Comparison of ENCODE assay signal across 8 cellular contexts in the genomic region with DNA sequence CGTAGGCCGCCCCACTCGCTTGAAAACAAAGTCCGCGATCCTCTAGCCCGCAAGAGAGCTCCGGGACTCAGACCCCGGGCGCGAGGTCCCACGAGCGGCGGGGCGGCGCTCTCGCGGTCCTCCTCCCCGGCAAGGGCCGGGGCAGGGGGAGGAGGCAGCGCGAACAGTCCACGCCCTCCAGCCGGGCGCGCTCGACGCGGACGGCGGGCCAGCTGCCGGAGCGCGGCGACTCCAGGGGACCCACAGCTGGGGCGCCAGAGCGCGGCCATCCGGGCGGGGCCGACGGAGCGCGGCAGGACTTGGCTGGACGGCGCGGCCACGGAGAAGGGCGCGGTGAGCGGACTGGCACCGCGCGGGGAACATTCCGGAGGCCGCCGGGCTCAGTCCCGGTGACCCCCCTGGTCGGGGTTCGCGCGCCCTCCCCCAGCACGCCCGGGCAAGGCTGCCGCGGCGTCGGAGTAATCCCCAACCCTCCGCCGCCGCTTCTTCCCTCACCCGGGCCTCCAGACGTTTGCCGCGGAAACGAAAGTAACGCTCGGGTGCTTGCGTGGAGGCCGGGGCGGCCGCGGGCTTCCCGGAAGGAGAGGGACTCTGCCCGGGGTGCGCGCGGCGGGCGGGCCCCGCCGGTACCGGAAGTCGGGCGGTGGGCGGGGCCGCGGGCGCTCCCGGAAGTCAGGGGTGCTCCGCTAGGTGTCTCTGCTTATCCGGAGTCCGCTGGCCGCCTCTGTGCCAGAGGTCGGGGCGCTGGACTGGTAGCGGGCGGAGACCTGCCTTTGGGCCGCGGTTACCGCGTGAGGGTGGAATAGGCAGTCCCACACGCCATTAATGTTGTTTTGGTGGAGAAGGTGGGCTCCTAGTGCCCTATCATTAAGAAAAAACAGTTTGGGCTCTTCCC. TPM values are rescaled to one million over a fixed set of nuclear protein-coding genes. Genes with fewer than 3 reads are reported as not detected.
DNase-seq lines count a peak whose midpoint lies in the region; ATAC-seq and TF ChIP-seq lines count a peak whose summit lies in the region.

Gene RIPK1, plus strand, starts transcription at position 166 of the 895 bp plus-strand sequence. CDS start 8,330 bp downstream, outside the sequence.

- H3K27me3 Mint-ChIP-seq in activated T-helper 2 cell treated with anti-CD3 and anti-CD28 coated beads, Interferon-gamma antibody, Interleukin-2, Interleukin-4, amounts not matched to agents 10 μg/mL and 5 μg/mL and 100 μg/mL, durations not matched to agents 14 hours and 24 hours and 36 hours (ENCODE audit: low read depth): no peaks in the 10 kb centered on the region
- H3K27me3 Mint-ChIP-seq in nephron (ENCODE audit: low read depth): peaks cover 8% of the 10 kb centered on the region
- no peaks in the 10 kb centered on the region for H3K27me3 Mint-ChIP-seq in stimulated activated naive CD8-positive, alpha-beta T cell treated with anti-CD3 and anti-CD28 coated beads, Interleukin-15, amount 100 ng/mL, for 72 hours

- peak; percentile 84 for ATAC-seq in GM21737 (IDR thresholded peaks at IDR 0.05; ENCODE audit: unreplicated experiment)
- ATAC-seq in stimulated activated naive CD8-positive, alpha-beta T cell treated with anti-CD3 and anti-CD28 coated beads, Interleukin-15, amount 100 ng/mL, for 72 hours: peak; percentile 88

- H3K27ac Mint-ChIP-seq in activated T-helper 2 cell treated with anti-CD3 and anti-CD28 coated beads, Interferon-gamma antibody, Interleukin-2, Interleukin-4, amounts not matched to agents 10 μg/mL and 5 μg/mL and 100 μg/mL, durations not matched to agents 14 hours and 24 hours and 36 hours: peak within 1 kb of the TSS; percentile 95
- H3K27ac Mint-ChIP-seq in nephron: peak within 1 kb of the TSS; percentile 99 to 100 (median 99)
- peak within 1 kb of the TSS; percentile 97 to 98 for H3K27ac Mint-ChIP-seq in stimulated activated naive CD8-positive, alpha-beta T cell treated with anti-CD3 and anti-CD28 coated beads, Interleukin-15, amount 100 ng/mL, for 72 hours

- no peaks in the 10 kb centered on the region for H3K9me3 Mint-ChIP-seq in activated T-helper 2 cell treated with anti-CD3 and anti-CD28 coated beads, Interferon-gamma antibody, Interleukin-2, Interleukin-4, amounts not matched to agents 10 μg/mL and 5 μg/mL and 100 μg/mL, durations not matched to agents 14 hours and 24 hours and 36 hours
- H3K9me3 Mint-ChIP-seq in nephron: peaks cover 4% of the 10 kb centered on the region
- no peaks in the 10 kb centered on the region for H3K9me3 Mint-ChIP-seq in stimulated activated naive CD8-positive, alpha-beta T cell treated with anti-CD3 and anti-CD28 coated beads, Interleukin-15, amount 100 ng/mL, for 72 hours

- DNase-seq in EH (ENCODE audit: low read depth): peak; percentile 89
- DNase-seq in KG1 (lab: John Stamatoyannopoulos, UW): peak; percentile 88
- peak; percentile 99 for DNase-seq in RPMI8226
- peak; percentile 95 for DNase-seq in activated T-helper 2 cell treated with anti-CD3 and anti-CD28 coated beads, Interferon-gamma antibody, Interleukin-2, Interleukin-4, amounts not matched to agents 10 μg/mL and 5 μg/mL and 100 μg/mL, durations not matched to agents 14 hours and 24 hours and 36 hours (ENCODE audit: low spot score)
- peak; percentile 78 for DNase-seq in fibroblast of peridontal ligament (ENCODE audit: extremely low read depth)
- peak; percentile 96 for DNase-seq in stimulated activated naive CD8-positive, alpha-beta T cell treated with anti-CD3 and anti-CD28 coated beads, Interleukin-15, amount 100 ng/mL, for 72 hours

- peak in 1 of 3 experiments; percentile 23 for TF ChIP-seq CTCF in nephron (IDR thresholded peaks at IDR 0.05; ENCODE audit: unreplicated experiment in 3 of 3)

- intact Hi-C loops in activated T-helper 2 cell treated with anti-CD3 and anti-CD28 coated beads, Interferon-gamma antibody, Interleukin-2, Interleukin-4, amounts not matched to agents 10 μg/mL and 5 μg/mL and 100 μg/mL, durations not matched to agents 14 hours and 24 hours and 36 hours (cut with micrococcal nuclease): loop anchor here (1.0 to 5.0 kb wide), 6 partner anchors 50 to 303 kb away; partner anchors contain the start of genes BPHL, PSMG4 and WRNIP1

- peaks cover 38% of the 10 kb centered on the region for H3K36me3 Mint-ChIP-seq in activated T-helper 2 cell treated with anti-CD3 and anti-CD28 coated beads, Interferon-gamma antibody, Interleukin-2, Interleukin-4, amounts not matched to agents 10 μg/mL and 5 μg/mL and 100 μg/mL, durations not matched to agents 14 hours and 24 hours and 36 hours (ENCODE audit: low read depth)
- H3K36me3 Mint-ChIP-seq in nephron (ENCODE audit: low read depth): peaks cover 4% of the 10 kb centered on the region

- H3K4me3 Mint-ChIP-seq in activated T-helper 2 cell treated with anti-CD3 and anti-CD28 coated beads, Interferon-gamma antibody, Interleukin-2, Interleukin-4, amounts not matched to agents 10 μg/mL and 5 μg/mL and 100 μg/mL, durations not matched to agents 14 hours and 24 hours and 36 hours (ENCODE audit: low read depth): peak within 1 kb of the TSS; percentile 95
- H3K4me3 Mint-ChIP-seq in nephron: peak within 1 kb of the TSS; percentile 97 to 98 (median 98)
- peak within 1 kb of the TSS; percentile 93 to 97 for H3K4me3 Mint-ChIP-seq in stimulated activated naive CD8-positive, alpha-beta T cell treated with anti-CD3 and anti-CD28 coated beads, Interleukin-15, amount 100 ng/mL, for 72 hours

- peaks cover 55% of the 10 kb centered on the region for H3K4me1 Mint-ChIP-seq in activated T-helper 2 cell treated with anti-CD3 and anti-CD28 coated beads, Interferon-gamma antibody, Interleukin-2, Interleukin-4, amounts not matched to agents 10 μg/mL and 5 μg/mL and 100 μg/mL, durations not matched to agents 14 hours and 24 hours and 36 hours (ENCODE audit: low read depth)
- H3K4me1 Mint-ChIP-seq in nephron: peaks cover 18% of the 10 kb centered on the region
- peaks cover 75% of the 10 kb centered on the region for H3K4me1 Mint-ChIP-seq in stimulated activated naive CD8-positive, alpha-beta T cell treated with anti-CD3 and anti-CD28 coated beads, Interleukin-15, amount 100 ng/mL, for 72 hours

RNA-seq across cellular contexts. Expression of gene RIPK1, which starts in this region (rescaled TPM):
- total RNA-seq in activated T-helper 2 cell treated with anti-CD3 and anti-CD28 coated beads, Interferon-gamma antibody, Interleukin-2, Interleukin-4, amounts not matched to agents 10 μg/mL and 5 μg/mL and 100 μg/mL, durations not matched to agents 14 hours and 24 hours and 36 hours: 18.3 and 19.0 TPM in 2 replicates

Comparison
In these comparisons a context has a peak if more than half of its experiments do, and no peak if none do; other contexts are left out.
1. Peak in every context shown above with its lines: DNase-seq and ATAC-seq.